In the genomic region with DNA sequence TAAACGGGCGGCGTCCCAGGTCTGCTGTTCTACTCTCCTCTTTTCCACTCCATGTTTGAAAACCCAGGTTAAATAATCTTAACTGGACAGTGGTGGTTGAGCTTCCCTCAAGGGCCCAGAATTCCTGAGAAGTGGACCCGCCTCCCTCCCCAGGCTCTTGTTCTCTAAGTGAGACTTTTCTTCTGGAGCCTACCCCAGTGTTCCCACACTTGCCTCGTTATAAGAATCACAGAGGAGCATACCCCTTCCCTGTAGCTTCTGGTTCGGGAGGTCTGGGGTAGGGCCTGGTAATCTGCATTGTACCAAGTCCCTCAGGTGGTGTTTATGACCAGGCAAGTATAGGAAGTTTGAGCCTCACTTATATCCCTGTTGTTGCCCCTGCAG, we compare ENCODE assay signal across 14 cellular contexts. TPM values are rescaled to one million over a fixed set of nuclear protein-coding genes. Genes with fewer than 3 reads are reported as not detected.
A peak's percentile ranks its signal among the peaks of the same experiment; 100 is the strongest.
DNase-seq lines count a peak whose midpoint lies in the region; ATAC-seq, FAIRE-seq and TF ChIP-seq lines count a peak whose summit lies in the region.
"Had no signal": no experiment of that assay in that cellular context is flagged by ENCODE, and none has a peak within 500 bp of the region (broad histone marks: within the 10 kb centered on the region; RNA-seq: fewer than 3 reads in every experiment).

No MANE protein-coding gene starts in this region.

- H3K27ac Mint-ChIP-seq in chondrocyte (ENCODE audit: unreplicated experiment): no peak overlapping the region

- ATAC-seq in left cardiac atrium (no peak), right cardiac atrium (no peak), GM19023 (IDR thresholded peaks at IDR 0.05; ENCODE audit: unreplicated experiment) (no peak)

- TF ChIP-seq CTCF in chondrocyte (IDR thresholded peaks at IDR 0.05) (no peak), osteoblast (IDR thresholded peaks at IDR 0.05; ENCODE audit: extremely low read depth, low read depth, low read length) (no peak), D721Med (IDR thresholded peaks at IDR 0.05; ENCODE audit: insufficient read depth, missing control alignments) (no peak)

- H2AFZ ChIP-seq in osteoblast (ENCODE audit: low read length): no peak overlapping the region
- H2AFZ ChIP-seq: GM23248 had no signal

- H3K9me3 ChIP-seq in right cardiac atrium (ENCODE audit: control insufficient read depth, low read length) (no peaks in the 10 kb centered on the region), osteoblast (ENCODE audit: low read depth, low read length) (no peaks in the 10 kb centered on the region)
- H3K9me3 ChIP-seq: BLaER1 had no signal

- FAIRE-seq in D721Med (lab: Jason Lieb, UNC): no peak
- FAIRE-seq: H54, HepG2 had no signal

- no peaks in the 10 kb centered on the region for H4K20me1 ChIP-seq in osteoblast (ENCODE audit: insufficient read depth, low read length)

- no peaks in the 10 kb centered on the region for H3K79me2 ChIP-seq in osteoblast (ENCODE audit: insufficient read depth, low read length)

- DNase-seq in left cardiac atrium (peak; percentile 9), right cardiac atrium (no peak), chondrocyte (ENCODE audit: low spot score) (peak; percentile 17), osteoblast (ENCODE audit: insufficient read length, low spot score, missing footprints) (peak; percentile 60), D721Med (ENCODE audit: insufficient read length, low spot score) (no peak)
- DNase-seq in effector CD8-positive, alpha-beta T cell (lab: John Stamatoyannopoulos, UW): no peak
- DNase-seq: 8988T, AML-193, DMS 273 treated with DMSO at 0.1 percent for 48 hours, GM23248 had no signal

- no peak overlapping the region for H3K4me2 ChIP-seq in osteoblast (ENCODE audit: insufficient read depth, low read length)
- H3K4me2 ChIP-seq: BLaER1 had no signal

- H3K9me3 Mint-ChIP-seq in chondrocyte (ENCODE audit: low read depth): no peaks in the 10 kb centered on the region

- H3K4me3 ChIP-seq in right cardiac atrium (ENCODE audit: low read length) (no peak overlapping the region), osteoblast (ENCODE audit: insufficient read depth, low read length) (no peak overlapping the region)
- H3K4me3 ChIP-seq: BLaER1, GM23248 had no signal

- no peak overlapping the region for H3K4me3 Mint-ChIP-seq in chondrocyte (ENCODE audit: unreplicated experiment)

- H3K4me1 ChIP-seq in right cardiac atrium (ENCODE audit: control insufficient read depth, insufficient read depth, low read length): no peaks in the 10 kb centered on the region
- H3K4me1 ChIP-seq in osteoblast (ENCODE audit: insufficient read depth, low read length): no peaks in the 10 kb centered on the region
- H3K4me1 ChIP-seq: BLaER1 had no signal

- 73% methylated on average over 6 of the region's 6 CpGs for WGBS in right cardiac atrium

- H3K27ac ChIP-seq in right cardiac atrium (ENCODE audit: low read length): no peak overlapping the region
- no peak overlapping the region for H3K27ac ChIP-seq in osteoblast (ENCODE audit: low read depth, low read length)
- H3K27ac ChIP-seq: BLaER1, GM23248 had no signal

- no peaks in the 10 kb centered on the region for H3K27me3 ChIP-seq in right cardiac atrium (ENCODE audit: control insufficient read depth, insufficient read depth)
- H3K27me3 ChIP-seq in osteoblast (ENCODE audit: insufficient read depth, low read length): peaks cover 6% of the 10 kb centered on the region
- H3K27me3 ChIP-seq: BLaER1 had no signal

- H3K36me3 Mint-ChIP-seq in chondrocyte (ENCODE audit: low read depth): peaks cover 3% of the 10 kb centered on the region

- H3K36me3 ChIP-seq in osteoblast (ENCODE audit: insufficient read depth, low read length): no peaks in the 10 kb centered on the region
- H3K36me3 ChIP-seq: BLaER1 had no signal

- H3K27me3 Mint-ChIP-seq in chondrocyte (ENCODE audit: low read depth): peaks cover 45% of the 10 kb centered on the region

- intact Hi-C loops in left cardiac atrium (cut with DNase I): no loop called here
- intact Hi-C loops in right cardiac atrium (cut with DNase I): no loop called here

- H3K4me1 Mint-ChIP-seq in chondrocyte (ENCODE audit: low read depth): no peaks in the 10 kb centered on the region

RNA-seq across cellular contexts. Expression of a gene that starts 12.0 kb away (rescaled TPM):
- total RNA-seq in left cardiac atrium (under 1 TPM; 0.09 to 0.13 TPM), right cardiac atrium (under 1 TPM in 2 of 4 donors, not detected in 2; 0.06 to 0.11 TPM), chondrocyte (0.47 to 1.5 TPM (median 0.82 TPM) in 3 replicates), osteoblast (0.29 and 0.36 TPM in 2 replicates)
- polyA plus RNA-seq in right cardiac atrium: 0.02 TPM
- total RNA-seq: HepG2 had no signal
- polyA plus RNA-seq: GM23248 had no signal

Comparison
In these comparisons a context has a peak if more than half of its experiments do, and no peak if none do; other contexts are left out.
1. DNase-seq: peak in left cardiac atrium (single experiment), chondrocyte (single experiment) and osteoblast (single experiment); none in right cardiac atrium (0 of 3), effector CD8-positive, alpha-beta T cell (single experiment) and D721Med (single experiment).